ENCODE assay signal across 9 cellular contexts in the genomic region with DNA sequence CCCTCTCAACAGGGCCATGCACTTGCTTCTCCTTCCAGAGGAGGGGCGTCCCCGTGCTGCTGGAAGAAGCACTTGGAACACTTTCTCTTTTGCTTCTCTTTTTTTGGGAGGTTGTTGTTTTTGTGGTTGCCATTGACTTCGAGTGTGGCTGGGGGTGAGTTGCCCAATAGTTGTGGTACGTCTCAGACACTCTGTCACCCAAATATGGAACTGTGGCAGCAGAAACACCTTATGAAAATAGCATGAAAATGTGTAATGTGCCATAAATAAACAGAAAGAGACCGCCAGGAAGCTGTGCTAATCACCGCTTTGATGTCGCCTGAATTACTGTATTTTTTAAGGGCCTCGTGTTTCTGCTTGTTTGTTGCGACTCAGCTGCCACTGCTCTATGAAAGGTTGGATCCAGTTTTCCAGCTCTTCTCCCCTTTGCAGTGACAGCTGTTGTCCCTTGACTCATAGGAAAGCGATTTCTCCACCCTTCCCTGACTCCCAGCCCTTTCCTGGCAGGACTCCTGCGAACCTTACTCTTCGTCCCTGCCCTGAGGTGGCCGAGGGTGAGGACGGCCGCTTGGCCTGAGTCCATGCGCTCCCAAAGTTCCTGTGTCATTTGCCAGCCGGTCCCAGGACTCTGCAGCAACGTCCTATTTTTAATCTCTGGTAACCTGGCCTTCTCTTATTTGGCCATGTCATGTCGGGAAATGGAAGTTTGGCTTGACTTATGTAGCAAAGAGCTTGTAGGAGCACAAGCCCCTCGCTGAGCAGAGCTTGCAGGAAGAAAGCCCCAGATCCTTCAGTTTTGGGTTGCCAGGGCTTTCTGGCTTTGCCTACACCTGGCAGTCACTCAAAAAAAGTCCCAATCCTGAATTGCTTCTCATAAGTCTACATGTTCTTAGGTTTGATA.
DNase-seq lines count a peak whose midpoint lies in the region; ATAC-seq, FAIRE-seq and TF ChIP-seq lines count a peak whose summit lies in the region.
"Had no signal": no experiment of that assay in that cellular context is flagged by ENCODE, and none has a peak within 500 bp of the region (broad histone marks: within the 10 kb centered on the region; RNA-seq: fewer than 3 reads in every experiment).

No MANE protein-coding gene starts in this region.

- H3K36me3 Mint-ChIP-seq in neural crest cell (ENCODE audit: low read depth) = peaks cover 3% of the 10 kb centered on the region

- H3K4me3 Mint-ChIP-seq in neural crest cell = no peak overlapping the region

- peaks cover 34% of the 10 kb centered on the region for H3K4me1 Mint-ChIP-seq in neural crest cell

- peak overlapping the region; percentile 79 for H3K27ac Mint-ChIP-seq in neural crest cell (ENCODE audit: unreplicated experiment)

- H3K36me3 ChIP-seq in endothelial cell of umbilical vein (ENCODE audit: control insufficient read depth in 2 of 2, extremely low read depth in 1 of 2, insufficient read depth in 2 of 2, low read length in 2 of 2) = no peaks in the 10 kb centered on the region
- H3K36me3 ChIP-seq: neutrophil had no signal

- H3K4me3 ChIP-seq in endothelial cell of umbilical vein (replicated peaks in 1 of 3; ENCODE audit: insufficient read depth in 1 of 3, low read depth in 1 of 3, low read length in 3 of 3) = no peak overlapping the region

- H3K27me3 ChIP-seq in endothelial cell of umbilical vein (ENCODE audit: control insufficient read depth in 2 of 2, insufficient read depth in 2 of 2, low read length in 2 of 2) = no peaks in the 10 kb centered on the region

- dilution Hi-C loops in endothelial cell of umbilical vein (cut with MboI; ENCODE audit: extremely low pct_ligation_motif_present, low sequenced_read_pairs) = no loop called here

- no peaks in the 10 kb centered on the region for H3K9me1 ChIP-seq in endothelial cell of umbilical vein (replicated peaks; ENCODE audit: control insufficient read depth, extremely low read depth, insufficient read depth, low read length)

- BruUV-seq in endothelial cell of umbilical vein (replicated peaks; lab: Mats Ljungman, UMichigan) = no TSS peak

- H4K20me1 ChIP-seq in endothelial cell of umbilical vein (replicated peaks; ENCODE audit: control insufficient read depth, extremely low read depth, insufficient read depth, low read length) = no peaks in the 10 kb centered on the region

- peak; percentile 40 for FAIRE-seq in endothelial cell of umbilical vein (lab: Jason Lieb, UNC)

- no peak overlapping the region for H3K27ac ChIP-seq in endothelial cell of umbilical vein (ENCODE audit: insufficient read depth, low read depth, low read length)
- H3K27ac ChIP-seq: neutrophil had no signal

- H3K27me3 Mint-ChIP-seq in neural crest cell (ENCODE audit: low read depth) = no peaks in the 10 kb centered on the region

- ATAC-seq in GM21381 (IDR thresholded peaks at IDR 0.05; ENCODE audit: unreplicated experiment) (no peak), GM21825 (IDR thresholded peaks at IDR 0.05; ENCODE audit: unreplicated experiment) (no peak)

- CTCF ChIA-PET in endothelial cell of umbilical vein (lab: Charles Lee) = interaction anchor here (0.6 to 2.9 kb wide), 33 partner anchors 11 to 929 kb away, joined by 3 to 36 read pairs (median 4); no protein-coding TSS in a partner anchor

- no peak for TF ChIP-seq POLR2A in endothelial cell of umbilical vein (IDR thresholded peaks at IDR 0.05; ENCODE audit: low read depth, low read length)

- H3K9me3 Mint-ChIP-seq in neural crest cell = peaks cover 14% of the 10 kb centered on the region

- DNase-seq in EH (ENCODE audit: low read depth) (peak; percentile 1), NCI-H748 (lab: John Stamatoyannopoulos, UW; ENCODE audit: unreplicated experiment) (peak; percentile 47), endothelial cell of umbilical vein (ENCODE audit: low read depth, low spot score) (peak; percentile 17), neural crest cell (ENCODE audit: low read depth, low spot score) (no peak), epidermal melanocyte (ENCODE audit: insufficient read length, low spot score) (no peak)
- DNase-seq in stimulated activated CD4-positive, alpha-beta T cell treated with anti-CD3 and anti-CD28 coated beads, Interleukin-12 subunit alpha, Interleukin-12 subunit beta, amount 100 ng/mL, for 4 hours = no peak

- H3K79me2 ChIP-seq in endothelial cell of umbilical vein (ENCODE audit: control insufficient read depth, insufficient read depth, low read length) = no peaks in the 10 kb centered on the region

- POLR2A ChIA-PET in endothelial cell of umbilical vein (lab: Charles Lee) = no interaction called here

- peak overlapping the region; percentile 39 for H2AFZ ChIP-seq in endothelial cell of umbilical vein (ENCODE audit: low read depth, low read length)

- no peaks in the 10 kb centered on the region for H3K9me3 ChIP-seq in endothelial cell of umbilical vein (replicated peaks; ENCODE audit: control insufficient read depth, insufficient read depth, low read length)
- H3K9me3 ChIP-seq: neutrophil had no signal

- H3K4me1 ChIP-seq in endothelial cell of umbilical vein (ENCODE audit: control insufficient read depth, extremely low read depth, insufficient read depth, low read length) = peaks cover 6% of the 10 kb centered on the region

- TF ChIP-seq CTCF in endothelial cell of umbilical vein (IDR thresholded peaks at IDR 0.05; ENCODE audit: extremely low read depth in 1 of 2, insufficient read depth in 1 of 2, low read depth in 1 of 2, low read length in 2 of 2) (no peak), neural crest cell (conservative IDR thresholded peaks at IDR 0.05) (no peak)

- intact Hi-C loops in endothelial cell of umbilical vein (cut with micrococcal nuclease) = loop anchor here (1.0 to 5.0 kb wide), 5 partner anchors 11 to 1252 kb away; no protein-coding TSS in a partner anchor

- no peak overlapping the region for H3K9ac ChIP-seq in endothelial cell of umbilical vein (replicated peaks; ENCODE audit: extremely low read depth, insufficient read depth, low read length)

- H3K4me2 ChIP-seq in endothelial cell of umbilical vein (ENCODE audit: insufficient read depth, low read length) = peak overlapping the region; percentile 23

TF ChIP-seq in endothelial cell of umbilical vein, 7 proteins besides CTCF, POLR2A, EP300 and RAD21:
- TF ChIP-seq MYC (IDR thresholded peaks at IDR 0.05; ENCODE audit: low read depth, low read length) (no peak), FOS (IDR thresholded peaks at IDR 0.05; ENCODE audit: borderline replicate concordance, insufficient read depth, low read length) (no peak), GATA2 (IDR thresholded peaks at IDR 0.05; ENCODE audit: insufficient read depth, insufficient read length, low read depth, low read length) (no peak), POLR2AphosphoS5 (IDR thresholded peaks at IDR 0.05; ENCODE audit: insufficient read depth, low read depth, low read length) (no peak), EZH2 (IDR thresholded peaks at IDR 0.05; ENCODE audit: borderline replicate concordance, low read depth, low read length, severe bottlenecking) (no peak), JUN (IDR thresholded peaks at IDR 0.05; ENCODE audit: borderline replicate concordance, insufficient read depth, insufficient read length, low read depth) (no peak)
- TF ChIP-seq, protein P1, sequence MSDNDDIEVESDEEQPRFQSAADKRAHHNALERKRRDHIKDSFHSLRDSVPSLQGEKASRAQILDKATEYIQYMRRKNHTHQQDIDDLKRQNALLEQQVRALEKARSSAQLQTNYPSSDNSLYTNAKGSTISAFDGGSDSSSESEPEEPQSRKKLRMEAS (IDR thresholded peaks at IDR 0.05; ENCODE audit: insufficient read depth, insufficient read length) = no peak

Comparison
In these comparisons a context has a peak if more than half of its experiments do, and no peak if none do; other contexts are left out.
1. DNase-seq: peak in EH (single experiment), NCI-H748 (single experiment) and endothelial cell of umbilical vein (single experiment); none in neural crest cell (single experiment), epidermal melanocyte (single experiment) and stimulated activated CD4-positive, alpha-beta T cell treated with anti-CD3 and anti-CD28 coated beads, Interleukin-12 subunit alpha, Interleukin-12 subunit beta, amount 100 ng/mL, for 4 hours (single experiment).